20 cellular contexts compared by ENCODE assay signal in the genomic region with DNA sequence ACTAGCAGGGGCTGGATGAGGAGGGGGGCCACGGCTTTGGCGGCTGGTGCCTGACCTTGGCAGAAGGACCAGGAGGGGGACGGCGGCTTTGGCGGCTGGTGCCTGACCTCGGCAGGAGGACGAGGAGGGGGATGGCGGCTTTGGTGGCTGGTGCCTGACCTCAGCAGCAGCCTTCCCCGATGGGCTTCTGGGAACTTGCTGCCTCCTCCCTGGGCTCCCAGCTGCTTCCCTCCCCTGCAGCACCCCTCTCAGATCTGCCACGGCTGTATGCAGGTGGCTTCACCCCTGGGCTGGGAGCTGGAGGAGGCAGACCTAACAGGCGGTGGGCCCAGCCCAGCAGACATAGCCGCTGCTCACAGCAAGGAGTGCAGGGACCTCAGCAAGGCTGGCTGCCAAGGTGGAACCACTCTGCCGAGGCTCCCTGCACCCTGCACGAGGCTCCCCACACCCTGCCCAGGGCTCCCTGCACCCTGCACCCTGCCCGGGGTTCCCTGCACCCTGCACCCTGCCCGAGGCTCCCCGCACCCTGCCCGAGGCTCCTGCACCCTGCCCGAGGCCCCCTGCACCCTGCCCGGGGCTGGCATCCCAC. TPM values are rescaled to one million over a fixed set of nuclear protein-coding genes. Genes with fewer than 3 reads are reported as not detected.
"Had no signal": no experiment of that assay in that cellular context is flagged by ENCODE, and none has a peak within 500 bp of the region (broad histone marks: within the 10 kb centered on the region; RNA-seq: fewer than 3 reads in every experiment).

No MANE protein-coding gene starts in this region.

- H3K4me3 ChIP-seq: gastrocnemius medialis, ovary, suprapubic skin, transverse colon, vagina had no signal

- H3K4me3 Mint-ChIP-seq: activated CD4-positive, alpha-beta T cell treated with anti-CD3 and anti-CD28 coated beads, Interleukin-2, amount 10 ng/mL, durations not matched to agents 7 days and 5 days; activated CD8-positive, alpha-beta T cell treated with anti-CD3 and anti-CD28 coated beads, Interleukin-2, amount 10 ng/mL, durations not matched to agents 7 days and 5 days; activated naive CD4-positive, alpha-beta T cell treated with anti-CD3 and anti-CD28 coated beads, Interleukin-2, amount 10 ng/mL, durations not matched to agents 7 days and 5 days; activated naive CD8-positive, alpha-beta T cell treated with anti-CD3 and anti-CD28 coated beads, Interleukin-2, amount 50 U/mL, for 24 hours; activated T-cell treated with anti-CD3 and anti-CD28 coated beads, Interleukin-2, amount 50 U/mL, for 24 hours; neural crest cell; stimulated activated naive CD8-positive, alpha-beta T cell treated with anti-CD3 and anti-CD28 coated beads, Interleukin-15, Interleukin-2, amounts not matched to agents 100 ng/mL and 50 ng/mL, for 24 hours; T-helper 1 cell treated with Interleukin-12 subunit alpha and Interleukin-12 subunit beta and Interleukin-4 antibody, amounts not matched to agents 30 μg/mL and 1 μg/mL, for 36 hours had no signal

- H3K27ac ChIP-seq: gastrocnemius medialis, ovary, suprapubic skin, transverse colon, vagina had no signal

- H3K9me3 Mint-ChIP-seq: activated naive CD8-positive, alpha-beta T cell treated with anti-CD3 and anti-CD28 coated beads, Interleukin-2, amount 50 U/mL, for 24 hours; activated T-cell treated with anti-CD3 and anti-CD28 coated beads, Interleukin-2, amount 50 U/mL, for 24 hours; neural crest cell; stimulated activated naive CD8-positive, alpha-beta T cell treated with anti-CD3 and anti-CD28 coated beads, Interleukin-15, Interleukin-2, amounts not matched to agents 100 ng/mL and 50 ng/mL, for 24 hours had no signal

- H3K36me3 ChIP-seq: gastrocnemius medialis, ovary, suprapubic skin, transverse colon, vagina had no signal

- H3K27me3 ChIP-seq: ovary, vagina had no signal

- H3K36me3 Mint-ChIP-seq: activated naive CD4-positive, alpha-beta T cell treated with anti-CD3 and anti-CD28 coated beads, Interleukin-2, amount 10 ng/mL, durations not matched to agents 7 days and 5 days had no signal

- ATAC-seq: activated CD4-positive, CD25-positive, alpha-beta regulatory T cell treated with anti-CD3 and anti-CD28 coated beads, Interleukin-2, amount 50 U/mL, for 24 hours; activated CD8-positive, alpha-beta T cell treated with anti-CD3 and anti-CD28 coated beads, Interleukin-2, amount 10 ng/mL, durations not matched to agents 7 days and 5 days; activated naive CD8-positive, alpha-beta T cell treated with anti-CD3 and anti-CD28 coated beads, Interleukin-2, amount 50 U/mL, for 24 hours; gastrocnemius medialis had no signal

- H3K27ac Mint-ChIP-seq: activated CD4-positive, alpha-beta T cell treated with anti-CD3 and anti-CD28 coated beads, Interleukin-2, amount 10 ng/mL, durations not matched to agents 7 days and 5 days; activated CD8-positive, alpha-beta T cell treated with anti-CD3 and anti-CD28 coated beads, Interleukin-2, amount 10 ng/mL, durations not matched to agents 7 days and 5 days; activated naive CD4-positive, alpha-beta T cell treated with anti-CD3 and anti-CD28 coated beads, Interleukin-2, amount 10 ng/mL, durations not matched to agents 7 days and 5 days; activated naive CD8-positive, alpha-beta T cell treated with anti-CD3 and anti-CD28 coated beads, Interleukin-2, amount 50 U/mL, for 24 hours; activated T-cell treated with anti-CD3 and anti-CD28 coated beads, Interleukin-2, amount 50 U/mL, for 24 hours; stimulated activated naive CD8-positive, alpha-beta T cell treated with anti-CD3 and anti-CD28 coated beads, Interleukin-15, Interleukin-2, amounts not matched to agents 100 ng/mL and 50 ng/mL, for 24 hours; T-helper 1 cell treated with Interleukin-12 subunit alpha and Interleukin-12 subunit beta and Interleukin-4 antibody, amounts not matched to agents 30 μg/mL and 1 μg/mL, for 36 hours had no signal

- H3K9me3 ChIP-seq: gastrocnemius medialis, suprapubic skin, transverse colon, vagina had no signal

- H3K4me1 ChIP-seq: gastrocnemius medialis, suprapubic skin, transverse colon, vagina had no signal

- H3K4me1 Mint-ChIP-seq: neural crest cell had no signal

- H3K27me3 Mint-ChIP-seq: activated CD4-positive, alpha-beta T cell treated with anti-CD3 and anti-CD28 coated beads, Interleukin-2, amount 10 ng/mL, durations not matched to agents 7 days and 5 days had no signal

- DNase-seq: activated CD4-positive, alpha-beta T cell treated with anti-CD3 and anti-CD28 coated beads, Interleukin-2, amount 10 ng/mL, durations not matched to agents 7 days and 5 days; activated CD8-positive, alpha-beta T cell treated with anti-CD3 and anti-CD28 coated beads, Interleukin-2, amount 10 ng/mL, durations not matched to agents 7 days and 5 days; activated naive CD4-positive, alpha-beta T cell treated with anti-CD3 and anti-CD28 coated beads, Interleukin-2, amount 10 ng/mL, durations not matched to agents 7 days and 5 days; activated naive CD8-positive, alpha-beta T cell treated with anti-CD3 and anti-CD28 coated beads, Interleukin-2, amount 50 U/mL, for 24 hours; activated T-cell treated with anti-CD3 and anti-CD28 coated beads, Interleukin-2, amount 50 U/mL, for 24 hours; anterior cingulate cortex; cortex of kidney; gastrocnemius medialis; kidney glomerular epithelial cell; ovary; stimulated activated CD4-positive, alpha-beta T cell treated with anti-CD3 and anti-CD28 coated beads, Interleukin-12 subunit alpha, Interleukin-12 subunit beta, amount 100 ng/mL, for 4 hours; stimulated activated CD4-positive, alpha-beta T cell treated with anti-CD3 and anti-CD28 coated beads, Interleukin-1b, Interleukin-23, amount 100 ng/mL, for 48 hours; transverse colon had no signal

RNA-seq across cellular contexts. Expression of gene CBFA2T3, which starts 38.4 kb away (rescaled TPM):
- total RNA-seq: activated CD4-positive, alpha-beta T cell treated with anti-CD3 and anti-CD28 coated beads, Interleukin-2, amount 10 ng/mL, durations not matched to agents 7 days and 5 days; activated CD8-positive, alpha-beta T cell treated with anti-CD3 and anti-CD28 coated beads, Interleukin-2, amount 10 ng/mL, durations not matched to agents 7 days and 5 days; pulmonary artery endothelial cell had no signal
